Comparison of ENCODE assay signal across 29 cellular contexts in genomic region chr1:70977575-70977974, GRCh38.
"Had no signal": no experiment of that assay in that cellular context is flagged by ENCODE, and none has a peak within 500 bp of the region (broad histone marks: within the 10 kb centered on the region; RNA-seq: fewer than 3 reads in every experiment).

No MANE protein-coding gene starts in this region.

- H3K9me3 Mint-ChIP-seq: naive thymus-derived CD8-positive, alpha-beta T cell; nephron progenitor cell; neural crest cell; stimulated activated effector memory CD8-positive, alpha-beta T cell treated with anti-CD3 and anti-CD28 coated beads, Interleukin-12 subunit alpha, Interleukin-12 subunit beta, amount 100 ng/mL, for 72 hours; stimulated activated naive B cell treated with anti-CD40 and anti-IgM and Interleukin-4, amounts not matched to agents 10 μg/mL and 1 μg/mL and 100 μg/mL, for 72 hours; stimulated activated naive CD8-positive, alpha-beta T cell treated with anti-CD3 and anti-CD28 coated beads, Interleukin-15, Interleukin-2, amounts not matched to agents 100 ng/mL and 50 ng/mL, for 24 hours had no signal

- H3K27me3 ChIP-seq: neutrophil, right lobe of liver, sigmoid colon, thyroid gland, tibial nerve, upper lobe of left lung, vagina had no signal

- H3K4me3 ChIP-seq: psoas muscle, right lobe of liver, sigmoid colon, thoracic aorta, thyroid gland, tibial nerve, upper lobe of left lung, vagina had no signal

- H3K4me3 Mint-ChIP-seq: naive B cell; naive thymus-derived CD8-positive, alpha-beta T cell; natural killer cell treated with Interleukin-12 subunit alpha and Interleukin-12 subunit beta and Interleukin-15 and Interleukin-18, amount 100 ng/mL, for 72 hours; nephron progenitor cell; neural crest cell; stimulated activated effector memory CD8-positive, alpha-beta T cell treated with anti-CD3 and anti-CD28 coated beads, Interleukin-12 subunit alpha, Interleukin-12 subunit beta, amount 100 ng/mL, for 72 hours; stimulated activated naive B cell treated with anti-CD40 and anti-IgM and Interleukin-4, amounts not matched to agents 10 μg/mL and 1 μg/mL and 100 μg/mL, for 72 hours; stimulated activated naive CD8-positive, alpha-beta T cell treated with anti-CD3 and anti-CD28 coated beads, Interleukin-15, Interleukin-2, amounts not matched to agents 100 ng/mL and 50 ng/mL, for 24 hours had no signal

- H3K36me3 ChIP-seq: neutrophil, right lobe of liver, sigmoid colon, thoracic aorta, thyroid gland, tibial nerve, upper lobe of left lung, vagina had no signal

- DNase-seq: naive B cell; naive thymus-derived CD8-positive, alpha-beta T cell; nephron progenitor cell; nucleus accumbens; posterior cingulate gyrus; psoas muscle; right cardiac atrium; right lobe of liver; sigmoid colon; small intestine; stimulated activated CD4-positive, alpha-beta T cell treated with anti-CD3 and anti-CD28 coated beads, Interleukin-15, amount 100 ng/mL, for 24 hours; stimulated activated CD4-positive, alpha-beta T cell treated with anti-CD3 and anti-CD28 coated beads, Interleukin-2, amount 100 ng/mL, for 24 hours; stimulated activated CD4-positive, alpha-beta T cell treated with anti-CD3 and anti-CD28 coated beads, Interleukin-2, amount 100 ng/mL, for 48 hours; stimulated activated CD4-positive, alpha-beta T cell treated with anti-CD3 and anti-CD28 coated beads, Interleukin-4, amount 100 ng/mL, for 24 hours; stimulated activated naive B cell treated with anti-CD40 and anti-IgM and Interleukin-4, amounts not matched to agents 10 μg/mL and 1 μg/mL and 100 μg/mL, for 72 hours; stimulated activated naive CD4-positive, alpha-beta T cell treated with Interleukin-2 at 50 U/mL for 16 hours; thyroid gland; trophoblast cell; upper lobe of left lung had no signal

- ATAC-seq: naive thymus-derived CD8-positive, alpha-beta T cell; natural killer cell treated with Interleukin-12 subunit alpha and Interleukin-12 subunit beta and Interleukin-15 and Interleukin-18, amount 100 ng/mL, for 72 hours; psoas muscle; right cardiac atrium; right lobe of liver; stimulated activated effector memory CD8-positive, alpha-beta T cell treated with anti-CD3 and anti-CD28 coated beads, Interleukin-12 subunit alpha, Interleukin-12 subunit beta, amount 100 ng/mL, for 72 hours; stimulated activated naive B cell treated with anti-CD40 and anti-IgM and Interleukin-4, amounts not matched to agents 10 μg/mL and 1 μg/mL and 100 μg/mL, for 72 hours had no signal

- H3K27ac Mint-ChIP-seq: naive B cell; naive thymus-derived CD8-positive, alpha-beta T cell; nephron progenitor cell; progenitor cell of endocrine pancreas; stimulated activated effector memory CD8-positive, alpha-beta T cell treated with anti-CD3 and anti-CD28 coated beads, Interleukin-12 subunit alpha, Interleukin-12 subunit beta, amount 100 ng/mL, for 72 hours; stimulated activated naive B cell treated with anti-CD40 and anti-IgM and Interleukin-4, amounts not matched to agents 10 μg/mL and 1 μg/mL and 100 μg/mL, for 72 hours; stimulated activated naive CD8-positive, alpha-beta T cell treated with anti-CD3 and anti-CD28 coated beads, Interleukin-15, Interleukin-2, amounts not matched to agents 100 ng/mL and 50 ng/mL, for 24 hours had no signal

- H3K4me1 Mint-ChIP-seq: neural crest cell; stimulated activated effector memory CD8-positive, alpha-beta T cell treated with anti-CD3 and anti-CD28 coated beads, Interleukin-12 subunit alpha, Interleukin-12 subunit beta, amount 100 ng/mL, for 72 hours had no signal

- H3K4me1 ChIP-seq: psoas muscle, right lobe of liver, sigmoid colon, thyroid gland, tibial nerve, vagina had no signal

- H3K9me3 ChIP-seq: neutrophil, psoas muscle, right lobe of liver, sigmoid colon, thoracic aorta, thyroid gland, tibial nerve, upper lobe of left lung, vagina had no signal

- H2AFZ ChIP-seq: parathyroid adenoma had no signal

- H3K79me2 ChIP-seq: parathyroid adenoma had no signal

- H3K27ac ChIP-seq: neutrophil, parathyroid adenoma, psoas muscle, right lobe of liver, sigmoid colon, thoracic aorta, thyroid gland, tibial nerve, upper lobe of left lung, vagina had no signal

- H3K36me3 Mint-ChIP-seq: naive B cell; naive thymus-derived CD8-positive, alpha-beta T cell; natural killer cell treated with Interleukin-12 subunit alpha and Interleukin-12 subunit beta and Interleukin-15 and Interleukin-18, amount 100 ng/mL, for 72 hours; stimulated activated effector memory CD8-positive, alpha-beta T cell treated with anti-CD3 and anti-CD28 coated beads, Interleukin-12 subunit alpha, Interleukin-12 subunit beta, amount 100 ng/mL, for 72 hours; stimulated activated naive B cell treated with anti-CD40 and anti-IgM and Interleukin-4, amounts not matched to agents 10 μg/mL and 1 μg/mL and 100 μg/mL, for 72 hours had no signal
